ENCODE assay signal across 8 cellular contexts in genomic region chr2:74843371-74844298, GRCh38. TPM values are rescaled to one million over a fixed set of nuclear protein-coding genes. Genes with fewer than 3 reads are reported as not detected.
DNase-seq lines count a peak whose midpoint lies in the region; ATAC-seq, FAIRE-seq and TF ChIP-seq lines count a peak whose summit lies in the region.

No MANE protein-coding gene starts in this region.

- H3K36me3 ChIP-seq in right atrium auricular region = no peaks in the 10 kb centered on the region

- ATAC-seq in GM21360 (IDR thresholded peaks at IDR 0.05; ENCODE audit: unreplicated experiment) (peak; percentile 86), HG03565 (IDR thresholded peaks at IDR 0.05; ENCODE audit: unreplicated experiment) (peak; percentile 89)

- peak overlapping the region; percentile 60 for H3K4me3 Mint-ChIP-seq in activated T-cell treated with anti-CD3 and anti-CD28 coated beads, Interleukin-2, amount 50 U/mL, for 24 hours
- H3K4me3 Mint-ChIP-seq in stimulated activated naive CD8-positive, alpha-beta T cell treated with anti-CD3 and anti-CD28 coated beads, Interleukin-15, Interleukin-2, amounts not matched to agents 100 ng/mL and 50 ng/mL, for 24 hours = peak overlapping the region; percentile 77

- peak overlapping the region; percentile 22 to 83 for H3K27ac ChIP-seq in right atrium auricular region

- no peaks in the 10 kb centered on the region for H3K9me3 ChIP-seq in right atrium auricular region

- no peak for FAIRE-seq in H54 (lab: Jason Lieb, UNC)

- H3K36me3 Mint-ChIP-seq in activated T-cell treated with anti-CD3 and anti-CD28 coated beads, Interleukin-2, amount 50 U/mL, for 24 hours (ENCODE audit: low read depth) = peaks cover 73% of the 10 kb centered on the region
- H3K36me3 Mint-ChIP-seq in stimulated activated naive CD8-positive, alpha-beta T cell treated with anti-CD3 and anti-CD28 coated beads, Interleukin-15, Interleukin-2, amounts not matched to agents 100 ng/mL and 50 ng/mL, for 24 hours (ENCODE audit: low read depth) = peaks cover 51% of the 10 kb centered on the region

- peak overlapping the region; percentile 91 for H3K27ac Mint-ChIP-seq in activated T-cell treated with anti-CD3 and anti-CD28 coated beads, Interleukin-2, amount 50 U/mL, for 24 hours
- H3K27ac Mint-ChIP-seq in stimulated activated naive CD8-positive, alpha-beta T cell treated with anti-CD3 and anti-CD28 coated beads, Interleukin-15, Interleukin-2, amounts not matched to agents 100 ng/mL and 50 ng/mL, for 24 hours = peak overlapping the region; percentile 87

- DNase-seq in DMS 273 treated with DMSO at 0.1 percent for 48 hours (lab: John Stamatoyannopoulos, UW) (peak; percentile 18), right atrium auricular region (ENCODE audit: low spot score) (no peak), H54 (ENCODE audit: insufficient read length, low spot score) (no peak), OCI-M2 (lab: John Stamatoyannopoulos, UW; ENCODE audit: unreplicated experiment) (no peak)
- no peak for DNase-seq in activated T-cell treated with anti-CD3 and anti-CD28 coated beads, Interleukin-2, amount 50 U/mL, for 24 hours

- no peak for TF ChIP-seq CTCF in right atrium auricular region (IDR thresholded peaks at IDR 0.05)

- H3K4me3 ChIP-seq in right atrium auricular region = no peak overlapping the region

- H3K4me1 ChIP-seq in right atrium auricular region = peaks cover 0 to 53% of the 10 kb centered on the region in 2 donors

- H3K27me3 Mint-ChIP-seq in activated T-cell treated with anti-CD3 and anti-CD28 coated beads, Interleukin-2, amount 50 U/mL, for 24 hours = no peaks in the 10 kb centered on the region
- no peaks in the 10 kb centered on the region for H3K27me3 Mint-ChIP-seq in stimulated activated naive CD8-positive, alpha-beta T cell treated with anti-CD3 and anti-CD28 coated beads, Interleukin-15, Interleukin-2, amounts not matched to agents 100 ng/mL and 50 ng/mL, for 24 hours

- no peaks in the 10 kb centered on the region for H3K27me3 ChIP-seq in right atrium auricular region

- H3K4me1 Mint-ChIP-seq in activated T-cell treated with anti-CD3 and anti-CD28 coated beads, Interleukin-2, amount 50 U/mL, for 24 hours (ENCODE audit: low read depth) = peaks cover 92% of the 10 kb centered on the region
- peaks cover 96% of the 10 kb centered on the region for H3K4me1 Mint-ChIP-seq in stimulated activated naive CD8-positive, alpha-beta T cell treated with anti-CD3 and anti-CD28 coated beads, Interleukin-15, Interleukin-2, amounts not matched to agents 100 ng/mL and 50 ng/mL, for 24 hours (ENCODE audit: low read depth)

- no peak for TF ChIP-seq POLR2A in H54 (IDR thresholded peaks at IDR 0.05; ENCODE audit: low read depth, low read length)

- H3K9me3 Mint-ChIP-seq in activated T-cell treated with anti-CD3 and anti-CD28 coated beads, Interleukin-2, amount 50 U/mL, for 24 hours = no peaks in the 10 kb centered on the region
- no peaks in the 10 kb centered on the region for H3K9me3 Mint-ChIP-seq in stimulated activated naive CD8-positive, alpha-beta T cell treated with anti-CD3 and anti-CD28 coated beads, Interleukin-15, Interleukin-2, amounts not matched to agents 100 ng/mL and 50 ng/mL, for 24 hours

RNA-seq across cellular contexts. Expression of gene HK2, which starts 9.7 kb away (rescaled TPM):
- total RNA-seq in right atrium auricular region = 1 to 10 TPM; 3.4 to 8.1 TPM
